13 cellular contexts compared by ENCODE assay signal in genomic region chr12:108297895-108298760, GRCh38. TPM values are rescaled to one million over a fixed set of nuclear protein-coding genes. Genes with fewer than 3 reads are reported as not detected.
A peak's percentile ranks its signal among the peaks of the same experiment; 100 is the strongest.
DNase-seq lines count a peak whose midpoint lies in the region; ATAC-seq and TF ChIP-seq lines count a peak whose summit lies in the region.
"Had no signal": no experiment of that assay in that cellular context is flagged by ENCODE, and none has a peak within 500 bp of the region (broad histone marks: within the 10 kb centered on the region; RNA-seq: fewer than 3 reads in every experiment).

No MANE protein-coding gene starts in this region.

- H3K36me3 ChIP-seq in hepatocyte (replicated peaks; ENCODE audit: insufficient read depth, low read depth) (no peaks in the 10 kb centered on the region), heart right ventricle (peaks cover 0 to 5% (median 0%) of the 10 kb centered on the region in 9 donors)

- peak overlapping the region; percentile 38 for H3K27ac Mint-ChIP-seq in osteocyte (ENCODE audit: unreplicated experiment)
- H3K27ac Mint-ChIP-seq: mesothelial cell of epicardium had no signal

- no peaks in the 10 kb centered on the region for H3K27me3 Mint-ChIP-seq in osteocyte (ENCODE audit: unreplicated experiment)

- peaks cover 14% of the 10 kb centered on the region for H3K4me1 ChIP-seq in hepatocyte (ENCODE audit: insufficient read depth)
- peaks cover 5 to 73% (median 25%) of the 10 kb centered on the region in 9 donors for H3K4me1 ChIP-seq in heart right ventricle

- H3K4me1 Mint-ChIP-seq in osteocyte (ENCODE audit: unreplicated experiment), result peaks cover 55% of the 10 kb centered on the region

- H3K4me3 ChIP-seq in hepatocyte (no peak overlapping the region), heart right ventricle (no peak overlapping the region)
- H3K4me3 ChIP-seq: ascending aorta had no signal

- no peaks in the 10 kb centered on the region for H3K9me3 ChIP-seq in hepatocyte (ENCODE audit: low read depth)
- H3K9me3 ChIP-seq in heart right ventricle, result no peaks in the 10 kb centered on the region
- H3K9me3 ChIP-seq: ascending aorta had no signal

- H3K9me2 ChIP-seq in hepatocyte (replicated peaks; ENCODE audit: insufficient read depth), result no peaks in the 10 kb centered on the region

- TF ChIP-seq CTCF in osteocyte (IDR thresholded peaks at IDR 0.05), result no peak
- TF ChIP-seq CTCF in hepatocyte (IDR thresholded peaks at IDR 0.05; ENCODE audit: poor library complexity), result no peak
- no peak for TF ChIP-seq CTCF in heart right ventricle (IDR thresholded peaks at IDR 0.05)

- H3K36me3 Mint-ChIP-seq in osteocyte (ENCODE audit: unreplicated experiment), result peaks cover 8% of the 10 kb centered on the region
- H3K36me3 Mint-ChIP-seq: mesothelial cell of epicardium had no signal

- H3K79me2 ChIP-seq in hepatocyte, result no peaks in the 10 kb centered on the region

- H3K27ac ChIP-seq in hepatocyte (no peak overlapping the region), heart right ventricle (peak overlapping the region in 2 of 10 donors; percentile 47 to 71)
- H3K27ac ChIP-seq: ascending aorta had no signal

- no peak overlapping the region for H2AFZ ChIP-seq in hepatocyte

- no peak overlapping the region for H3K4me3 Mint-ChIP-seq in osteocyte (ENCODE audit: unreplicated experiment)
- H3K4me3 Mint-ChIP-seq: mesothelial cell of epicardium had no signal

- ATAC-seq in GM18502 (IDR thresholded peaks at IDR 0.05; ENCODE audit: poor library complexity, unreplicated experiment), result peak; percentile 91
- peak; percentile 53 for ATAC-seq in GM19468 (IDR thresholded peaks at IDR 0.05; ENCODE audit: extremely low read depth, unreplicated experiment)
- ATAC-seq in HG03521 (IDR thresholded peaks at IDR 0.05; ENCODE audit: unreplicated experiment), result peak; percentile 50
- ATAC-seq in heart right ventricle, result no peak
- no peak for ATAC-seq in GM18909 (IDR thresholded peaks at IDR 0.05; ENCODE audit: poor library complexity, unreplicated experiment)
- ATAC-seq: right cardiac atrium had no signal

- intact Hi-C loops in heart right ventricle (cut with DNase I), result no loop called here

- DNase-seq in osteocyte (ENCODE audit: extremely low spot score, unreplicated experiment) (no peak), hepatocyte (ENCODE audit: low spot score) (no peak), heart right ventricle (no peak)
- DNase-seq: hippocampal formation, NCI-H2081 treated with DMSO at 0.1 percent for 48 hours had no signal

- H4K20me1 ChIP-seq in hepatocyte (ENCODE audit: insufficient read depth, poor library complexity, severe bottlenecking), result no peaks in the 10 kb centered on the region

- H3K4me2 ChIP-seq in hepatocyte, result no peak overlapping the region

- H3K9me3 Mint-ChIP-seq in osteocyte (ENCODE audit: unreplicated experiment), result no peaks in the 10 kb centered on the region
- H3K9me3 Mint-ChIP-seq: mesothelial cell of epicardium had no signal

- 82% methylated on average over 6 of the region's 6 CpGs for WGBS in hepatocyte (ENCODE audit: low lambda C conversion rate, missing lambda C conversion rate)
- WGBS in heart right ventricle, 2 donors, result 81 to 87% methylated on average over 6 of the region's 6 CpGs

- H3K27me3 ChIP-seq in hepatocyte, result no peaks in the 10 kb centered on the region
- peaks cover 0 to 3% (median 0%) of the 10 kb centered on the region in 7 donors for H3K27me3 ChIP-seq in heart right ventricle
- H3K27me3 ChIP-seq: ascending aorta had no signal

RNA-seq across cellular contexts. Expression of gene CMKLR1, which starts 41.0 kb away (rescaled TPM):
- total RNA-seq in osteocyte (47.5 and 48.5 TPM in 2 replicates), hepatocyte (1.4 and 2.2 TPM in 2 replicates), heart right ventricle (10 to 100 TPM in 2 of 10 donors, 1 to 10 TPM in 8; 4.7 to 24.0 (median 5.8) TPM)
- polyA plus RNA-seq in hepatocyte (1.5 and 3.1 TPM in 2 replicates), heart right ventricle (1 to 10 TPM; 2.2 to 2.8 TPM)
- total RNA-seq: activated CD8-positive, alpha-beta memory T cell treated with anti-CD3 and anti-CD28 coated beads for 36 hours had no signal

Comparison
In these comparisons a context has a peak if more than half of its experiments do, and no peak if none do; other contexts are left out.
1. ATAC-seq: peak in GM18502 (single experiment), GM19468 (single experiment) and HG03521 (single experiment); none in heart right ventricle (0 of 8) and GM18909 (single experiment).